In genomic region chr6:53982361-53983050, GRCh38 we compare ENCODE assay signal across 22 cellular contexts.
DNase-seq lines count a peak whose midpoint lies in the region; FAIRE-seq and TF ChIP-seq lines count a peak whose summit lies in the region.
"Had no signal": no experiment of that assay in that cellular context is flagged by ENCODE, and none has a peak within 500 bp of the region (broad histone marks: within the 10 kb centered on the region; RNA-seq: fewer than 3 reads in every experiment).

No MANE protein-coding gene starts in this region.

- H3K27me3 Mint-ChIP-seq in Calu3 (ENCODE audit: unreplicated experiment), result no peaks in the 10 kb centered on the region
- H3K27me3 Mint-ChIP-seq: activated naive CD4-positive, alpha-beta T cell treated with anti-CD3 and anti-CD28 coated beads, Interleukin-2, amount 10 ng/mL, durations not matched to agents 7 days and 5 days had no signal

- H3K4me3 ChIP-seq in bronchial epithelial cell (ENCODE audit: low read depth, low read length) (no peak overlapping the region), osteoblast (ENCODE audit: insufficient read depth, low read length) (no peak overlapping the region)
- H3K4me3 ChIP-seq: ovary, sigmoid colon, upper lobe of right lung had no signal

- intact Hi-C loops in Calu3 (cut with micrococcal nuclease; ENCODE audit: unreplicated experiment), result loop anchor here (5.0 to 10.0 kb wide), 3 partner anchors 155 to 895 kb away; no protein-coding TSS in a partner anchor

- peak overlapping the region; percentile 28 for H3K27ac Mint-ChIP-seq in Calu3 (ENCODE audit: unreplicated experiment)
- H3K27ac Mint-ChIP-seq: activated CD4-positive, alpha-beta T cell treated with anti-CD3 and anti-CD28 coated beads for 36 hours; activated naive CD4-positive, alpha-beta T cell treated with anti-CD3 and anti-CD28 coated beads, Interleukin-2, amount 10 ng/mL, durations not matched to agents 7 days and 5 days; CD4-positive, alpha-beta memory T cell; naive thymus-derived CD4-positive, alpha-beta T cell had no signal

- no peaks in the 10 kb centered on the region for H3K79me2 ChIP-seq in osteoblast (ENCODE audit: insufficient read depth, low read length)

- no peaks in the 10 kb centered on the region for H3K9me3 ChIP-seq in osteoblast (ENCODE audit: low read depth, low read length)
- H3K9me3 ChIP-seq: ovary, sigmoid colon, upper lobe of right lung had no signal

- no peak overlapping the region for H3K4me3 Mint-ChIP-seq in Calu3 (ENCODE audit: low read depth, unreplicated experiment)
- H3K4me3 Mint-ChIP-seq: activated CD4-positive, alpha-beta T cell treated with anti-CD3 and anti-CD28 coated beads for 36 hours; activated naive CD4-positive, alpha-beta T cell treated with anti-CD3 and anti-CD28 coated beads, Interleukin-2, amount 10 ng/mL, durations not matched to agents 7 days and 5 days; CD4-positive, alpha-beta memory T cell; central memory CD8-positive, alpha-beta T cell; naive thymus-derived CD4-positive, alpha-beta T cell had no signal

- H3K9me3 Mint-ChIP-seq in Calu3 (ENCODE audit: low read depth, unreplicated experiment), result no peaks in the 10 kb centered on the region
- H3K9me3 Mint-ChIP-seq: activated naive CD4-positive, alpha-beta T cell treated with anti-CD3 and anti-CD28 coated beads, Interleukin-2, amount 10 ng/mL, durations not matched to agents 7 days and 5 days; CD4-positive, alpha-beta memory T cell; central memory CD8-positive, alpha-beta T cell; naive thymus-derived CD4-positive, alpha-beta T cell had no signal

- CTCF ChIA-PET in Calu3 (lab: Charles Lee), result interaction anchor here (0.6 kb wide), 2 partner anchors 236 to 711 kb away, joined by 3 read pairs; no protein-coding TSS in a partner anchor

- H3K4me1 Mint-ChIP-seq in Calu3 (ENCODE audit: low read depth, unreplicated experiment), result peaks cover 60% of the 10 kb centered on the region
- H3K4me1 Mint-ChIP-seq: activated CD4-positive, alpha-beta T cell treated with anti-CD3 and anti-CD28 coated beads for 36 hours; activated naive CD4-positive, alpha-beta T cell treated with anti-CD3 and anti-CD28 coated beads, Interleukin-2, amount 10 ng/mL, durations not matched to agents 7 days and 5 days; CD4-positive, alpha-beta memory T cell; central memory CD8-positive, alpha-beta T cell; naive thymus-derived CD4-positive, alpha-beta T cell had no signal

- DNase-seq in Calu3 (no peak), HTR-8/SVneo (ENCODE audit: insufficient read length, low spot score) (no peak), bronchial epithelial cell (ENCODE audit: low read depth) (peak; percentile 91), osteoblast (ENCODE audit: insufficient read length, low spot score, missing footprints) (no peak), mucosa of gallbladder (ENCODE audit: low spot score) (no peak), GF-D8 (lab: John Stamatoyannopoulos, UW) (no peak), GM12891 (ENCODE audit: insufficient read length, low spot score) (no peak), T-helper 2 cell (no peak)
- DNase-seq: activated CD4-positive, alpha-beta T cell treated with anti-CD3 and anti-CD28 coated beads for 36 hours; activated naive CD4-positive, alpha-beta T cell treated with anti-CD3 and anti-CD28 coated beads, Interleukin-2, amount 10 ng/mL, durations not matched to agents 7 days and 5 days; activated T-cell treated with anti-CD3 and anti-CD28 coated beads, Interleukin-2, amount 50 U/mL, for 48 hours; CD4-positive, alpha-beta memory T cell; DMS153; kidney; mesenchymal stem cell; naive thymus-derived CD4-positive, alpha-beta T cell; NCI-H2081; ovary; sigmoid colon; upper lobe of right lung had no signal

- peak overlapping the region; percentile 84 for H3K27ac ChIP-seq in osteoblast (ENCODE audit: low read depth, low read length)
- H3K27ac ChIP-seq: ovary, sigmoid colon, upper lobe of right lung had no signal

- H3K36me3 Mint-ChIP-seq in Calu3 (ENCODE audit: insufficient read depth, unreplicated experiment), result peaks cover 5% of the 10 kb centered on the region
- H3K36me3 Mint-ChIP-seq: activated naive CD4-positive, alpha-beta T cell treated with anti-CD3 and anti-CD28 coated beads, Interleukin-2, amount 10 ng/mL, durations not matched to agents 7 days and 5 days; CD4-positive, alpha-beta memory T cell; naive thymus-derived CD4-positive, alpha-beta T cell had no signal

- no peaks in the 10 kb centered on the region for H3K36me3 ChIP-seq in bronchial epithelial cell (ENCODE audit: control insufficient read depth, insufficient read depth, low read length)
- no peaks in the 10 kb centered on the region for H3K36me3 ChIP-seq in osteoblast (ENCODE audit: insufficient read depth, low read length)
- H3K36me3 ChIP-seq: ovary, sigmoid colon, upper lobe of right lung had no signal

- FAIRE-seq in HTR-8/SVneo (lab: Jason Lieb, UNC) (peak; percentile 20), bronchial epithelial cell (lab: Jason Lieb, UNC) (peak; percentile 7), GM12891 (lab: Jason Lieb, UNC) (no peak)
- FAIRE-seq: GM12892, kidney had no signal

- BruUV-seq in Calu3 (replicated peaks; lab: Mats Ljungman, UMichigan), result no TSS peak

- H3K4me2 ChIP-seq in osteoblast (ENCODE audit: insufficient read depth, low read length), result no peak overlapping the region

- no peak for TF ChIP-seq POLR2A in GM12891 (IDR thresholded peaks at IDR 0.05; ENCODE audit: low read depth, low read length)

- no peak overlapping the region for H2AFZ ChIP-seq in osteoblast (ENCODE audit: low read length)

- H3K4me1 ChIP-seq in osteoblast (ENCODE audit: insufficient read depth, low read length), result peaks cover 42% of the 10 kb centered on the region
- H3K4me1 ChIP-seq: upper lobe of right lung had no signal

- no peaks in the 10 kb centered on the region for H4K20me1 ChIP-seq in osteoblast (ENCODE audit: insufficient read depth, low read length)

- TF ChIP-seq CTCF in Calu3 (IDR thresholded peaks at IDR 0.05; ENCODE audit: unreplicated experiment), result no peak
- no peak for TF ChIP-seq CTCF in bronchial epithelial cell (IDR thresholded peaks at IDR 0.05; ENCODE audit: insufficient read depth, low read length, severe bottlenecking)
- no peak for TF ChIP-seq CTCF in osteoblast (IDR thresholded peaks at IDR 0.05; ENCODE audit: extremely low read depth, low read depth, low read length)

- H3K27me3 ChIP-seq in bronchial epithelial cell (ENCODE audit: control insufficient read depth, insufficient read depth, low read length) (no peaks in the 10 kb centered on the region), osteoblast (ENCODE audit: insufficient read depth, low read length) (no peaks in the 10 kb centered on the region)
- H3K27me3 ChIP-seq: ovary, sigmoid colon, upper lobe of right lung had no signal

TF ChIP-seq in GM12891, 5 proteins besides CTCF, POLR2A, EP300 and RAD21:
- TF ChIP-seq PAX5 (IDR thresholded peaks at IDR 0.05; ENCODE audit: insufficient read depth, low read length, severe bottlenecking), result no peak
- no peak for TF ChIP-seq POLR2AphosphoS5 (IDR thresholded peaks at IDR 0.05; ENCODE audit: low read depth, low read length)
- TF ChIP-seq TAF1 (IDR thresholded peaks at IDR 0.05; ENCODE audit: low read depth, low read length), result no peak
- no peak for TF ChIP-seq POU2F2 (IDR thresholded peaks at IDR 0.05; ENCODE audit: low read depth, low read length)
- no peak for TF ChIP-seq SPI1 (IDR thresholded peaks at IDR 0.05; ENCODE audit: low read depth, low read length)
